In genomic region chr7:116356979-116357378, GRCh38 we compare ENCODE assay signal across 14 cellular contexts.
DNase-seq lines count a peak whose midpoint lies in the region; ATAC-seq and TF ChIP-seq lines count a peak whose summit lies in the region.
"Had no signal": no experiment of that assay in that cellular context is flagged by ENCODE, and none has a peak within 500 bp of the region (broad histone marks: within the 10 kb centered on the region; RNA-seq: fewer than 3 reads in every experiment).

No MANE protein-coding gene starts in this region.

- H3K27ac ChIP-seq in stomach, result peak overlapping the region; percentile 74 to 89 (median 85)

- H3K4me3 Mint-ChIP-seq in activated T-cell treated with anti-CD3 and anti-CD28 coated beads, Interleukin-2, amount 50 U/mL, for 72 hours, result no peak overlapping the region
- H3K4me3 Mint-ChIP-seq: activated CD8-positive, alpha-beta memory T cell treated with anti-CD3 and anti-CD28 coated beads, Interleukin-2, amount 10 ng/mL, durations not matched to agents 7 days and 5 days; brain; stimulated activated effector memory CD8-positive, alpha-beta T cell treated with anti-CD3 and anti-CD28 coated beads, Interleukin-12 subunit alpha, Interleukin-12 subunit beta, amount 100 ng/mL, for 72 hours had no signal

- H3K27me3 ChIP-seq in adipocyte (replicated peaks; ENCODE audit: control insufficient read depth, insufficient read depth, low read length) (no peaks in the 10 kb centered on the region), stomach (no peaks in the 10 kb centered on the region)

- peaks cover 17% of the 10 kb centered on the region for H3K27me3 Mint-ChIP-seq in activated T-cell treated with anti-CD3 and anti-CD28 coated beads, Interleukin-2, amount 50 U/mL, for 72 hours (ENCODE audit: low read depth)
- H3K27me3 Mint-ChIP-seq: brain had no signal

- H3K9me3 Mint-ChIP-seq in activated T-cell treated with anti-CD3 and anti-CD28 coated beads, Interleukin-2, amount 50 U/mL, for 72 hours, result no peaks in the 10 kb centered on the region
- H3K9me3 Mint-ChIP-seq: stimulated activated effector memory CD8-positive, alpha-beta T cell treated with anti-CD3 and anti-CD28 coated beads, Interleukin-12 subunit alpha, Interleukin-12 subunit beta, amount 100 ng/mL, for 72 hours had no signal

- no peaks in the 10 kb centered on the region for H3K4me1 Mint-ChIP-seq in activated T-cell treated with anti-CD3 and anti-CD28 coated beads, Interleukin-2, amount 50 U/mL, for 72 hours (ENCODE audit: low read depth)
- H3K4me1 Mint-ChIP-seq: activated CD8-positive, alpha-beta memory T cell treated with anti-CD3 and anti-CD28 coated beads, Interleukin-2, amount 10 ng/mL, durations not matched to agents 7 days and 5 days; stimulated activated effector memory CD8-positive, alpha-beta T cell treated with anti-CD3 and anti-CD28 coated beads, Interleukin-12 subunit alpha, Interleukin-12 subunit beta, amount 100 ng/mL, for 72 hours had no signal

- H3K36me3 Mint-ChIP-seq in activated T-cell treated with anti-CD3 and anti-CD28 coated beads, Interleukin-2, amount 50 U/mL, for 72 hours (ENCODE audit: insufficient read depth in 2 of 2), result no peaks in the 10 kb centered on the region
- H3K36me3 Mint-ChIP-seq: activated CD8-positive, alpha-beta memory T cell treated with anti-CD3 and anti-CD28 coated beads, Interleukin-2, amount 10 ng/mL, durations not matched to agents 7 days and 5 days; brain; stimulated activated effector memory CD8-positive, alpha-beta T cell treated with anti-CD3 and anti-CD28 coated beads, Interleukin-12 subunit alpha, Interleukin-12 subunit beta, amount 100 ng/mL, for 72 hours had no signal

- ATAC-seq in GM19035 (IDR thresholded peaks at IDR 0.05; ENCODE audit: unreplicated experiment), result no peak
- no peak for ATAC-seq in activated T-cell treated with anti-CD3 and anti-CD28 coated beads, Interleukin-2, amount 50 U/mL, for 72 hours (replicated peaks in 1 of 2)
- ATAC-seq: activated CD8-positive, alpha-beta memory T cell treated with anti-CD3 and anti-CD28 coated beads, Interleukin-2, amount 10 ng/mL, durations not matched to agents 7 days and 5 days; stimulated activated effector memory CD8-positive, alpha-beta T cell treated with anti-CD3 and anti-CD28 coated beads, Interleukin-12 subunit alpha, Interleukin-12 subunit beta, amount 100 ng/mL, for 72 hours had no signal

- intact Hi-C loops in stomach (cut with DNase I; ENCODE audit: low total_unique reads), result no loop called here

- no peak for TF ChIP-seq POLR2A in stomach (IDR thresholded peaks at IDR 0.05)

- H3K9me3 ChIP-seq in adipocyte (ENCODE audit: control insufficient read depth, low read length) (no peaks in the 10 kb centered on the region), stomach (no peaks in the 10 kb centered on the region)

- H3K9ac ChIP-seq in adipocyte (ENCODE audit: low read length), result no peak overlapping the region

- H3K36me3 ChIP-seq in adipocyte (ENCODE audit: control insufficient read depth, insufficient read depth, low read length, severe bottlenecking) (no peaks in the 10 kb centered on the region), stomach (no peaks in the 10 kb centered on the region)

- no peak for TF ChIP-seq EP300 in stomach (IDR thresholded peaks at IDR 0.05)

- H3K27ac Mint-ChIP-seq in activated T-cell treated with anti-CD3 and anti-CD28 coated beads, Interleukin-2, amount 50 U/mL, for 72 hours, result no peak overlapping the region
- H3K27ac Mint-ChIP-seq: activated CD8-positive, alpha-beta memory T cell treated with anti-CD3 and anti-CD28 coated beads, Interleukin-2, amount 10 ng/mL, durations not matched to agents 7 days and 5 days; stimulated activated effector memory CD8-positive, alpha-beta T cell treated with anti-CD3 and anti-CD28 coated beads, Interleukin-12 subunit alpha, Interleukin-12 subunit beta, amount 100 ng/mL, for 72 hours had no signal

- DNase-seq in HT-29 (ENCODE audit: low spot score), result peak; percentile 29
- no peak for DNase-seq in adipocyte (ENCODE audit: low read depth)
- DNase-seq in kidney tubule cell (ENCODE audit: low spot score), result peak; percentile 5
- DNase-seq in stomach, result no peak
- DNase-seq in activated T-cell treated with anti-CD3 and anti-CD28 coated beads, Interleukin-2, amount 50 U/mL, for 72 hours, result no peak
- DNase-seq in DMS 273 treated with DMSO at 0.1 percent for 48 hours (lab: John Stamatoyannopoulos, UW), result no peak
- no peak for DNase-seq in cerebellum (ENCODE audit: low spot score)
- DNase-seq: activated CD8-positive, alpha-beta memory T cell treated with anti-CD3 and anti-CD28 coated beads, Interleukin-2, amount 10 ng/mL, durations not matched to agents 7 days and 5 days; DND-41; NCI-H446 treated with DMSO at 0.1 percent for 48 hours; T-helper 2 cell had no signal

- no peak for TF ChIP-seq CTCF in stomach (IDR thresholded peaks at IDR 0.05)

- H3K4me1 ChIP-seq in adipocyte (ENCODE audit: control insufficient read depth, insufficient read depth, low read length), result peaks cover 53% of the 10 kb centered on the region
- peaks cover 37 to 56% (median 43%) of the 10 kb centered on the region in 4 donors for H3K4me1 ChIP-seq in stomach

- WGBS in stomach, 5 donors, result 61 to 84% (median 76%) methylated on average over 2 of the region's 2 CpGs

- peak overlapping the region; percentile 46 for H3K4me3 ChIP-seq in adipocyte (ENCODE audit: low read length)
- H3K4me3 ChIP-seq in stomach, result no peak overlapping the region

Comparison
In these comparisons a context has a peak if more than half of its experiments do, and no peak if none do; other contexts are left out.
1. DNase-seq: peak in HT-29 (single experiment) and kidney tubule cell (single experiment); none in adipocyte (single experiment), stomach (single experiment), activated T-cell treated with anti-CD3 and anti-CD28 coated beads, Interleukin-2, amount 50 U/mL, for 72 hours (0 of 2), DMS 273 treated with DMSO at 0.1 percent for 48 hours (single experiment) and cerebellum (single experiment).